22 cellular contexts compared by ENCODE assay signal in the genomic region with DNA sequence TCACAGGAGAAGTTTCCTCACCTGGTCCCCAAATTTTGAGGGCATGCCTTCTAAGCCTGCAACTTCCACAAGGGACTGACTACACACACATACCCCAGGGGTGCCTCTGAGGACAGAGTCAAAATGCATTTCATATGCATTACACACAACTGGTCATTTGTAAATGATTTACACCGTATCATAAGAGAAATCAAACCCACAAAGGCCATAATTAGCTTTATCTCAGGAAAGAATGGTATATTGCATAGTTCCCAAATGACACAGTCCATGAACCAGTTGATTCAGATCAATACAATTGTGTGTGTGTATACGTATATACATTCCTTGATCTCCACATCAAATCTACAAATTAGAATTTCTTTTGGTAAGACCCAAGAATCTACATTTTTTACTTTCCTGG.
"Had no signal": no experiment of that assay in that cellular context is flagged by ENCODE, and none has a peak within 500 bp of the region (broad histone marks: within the 10 kb centered on the region; RNA-seq: fewer than 3 reads in every experiment).

No MANE protein-coding gene starts in this region.

- H3K27me3 ChIP-seq: heart right ventricle, neutrophil, pancreas, upper lobe of left lung had no signal

- H3K36me3 Mint-ChIP-seq: activated naive CD8-positive, alpha-beta T cell treated with anti-CD3 and anti-CD28 coated beads, Interleukin-2, amount 10 ng/mL, durations not matched to agents 7 days and 5 days; brain; memory B cell had no signal

- H3K27ac ChIP-seq: neutrophil, pancreas, psoas muscle, upper lobe of left lung had no signal

- H3K27me3 Mint-ChIP-seq: brain had no signal

- H3K27ac Mint-ChIP-seq: activated naive CD8-positive, alpha-beta T cell treated with anti-CD3 and anti-CD28 coated beads, Interleukin-2, amount 10 ng/mL, durations not matched to agents 7 days and 5 days; activated T-helper 2 cell treated with anti-CD3 and anti-CD28 coated beads, Interferon-gamma antibody, Interleukin-2, Interleukin-4, amounts not matched to agents 10 μg/mL and 5 μg/mL and 100 μg/mL, durations not matched to agents 14 hours and 24 hours and 36 hours; brain; memory B cell; nephron had no signal

- H3K36me3 ChIP-seq: heart right ventricle, neutrophil, pancreas, upper lobe of left lung had no signal

- H3K9me3 ChIP-seq: heart right ventricle, neutrophil, pancreas, psoas muscle, upper lobe of left lung had no signal

- H3K4me1 ChIP-seq: psoas muscle had no signal

- ATAC-seq: activated T-cell treated with anti-CD3 and anti-CD28 coated beads, Interleukin-2, amount 50 U/mL, for 4 hours; heart right ventricle; left colon; pancreas; psoas muscle; right cardiac atrium had no signal

- DNase-seq: activated CD4-positive, alpha-beta T cell treated with anti-CD3 and anti-CD28 coated beads for 1 hour; activated CD4-positive, alpha-beta T cell treated with anti-CD3 and anti-CD28 coated beads, Interleukin-2, amount 50 U/mL, for 48 hours; activated CD8-positive, alpha-beta memory T cell treated with anti-CD3 and anti-CD28 coated beads, Interleukin-2, amount 50 U/mL, for 48 hours; activated naive CD4-positive, alpha-beta T cell; activated naive CD8-positive, alpha-beta T cell treated with anti-CD3 and anti-CD28 coated beads, Interleukin-2, amount 10 ng/mL, durations not matched to agents 7 days and 5 days; activated T-cell treated with anti-CD3 and anti-CD28 coated beads, Interleukin-2, amount 50 U/mL, for 4 hours; amygdala; effector CD4-positive, alpha-beta T cell; heart right ventricle; islet precursor cell; left colon; pancreas; psoas muscle; right cardiac atrium; stimulated activated CD4-positive, alpha-beta T cell treated with anti-CD3 and anti-CD28 coated beads, Interleukin-4, amount 100 ng/mL, for 24 hours; stimulated activated naive CD4-positive, alpha-beta T cell treated with Interleukin-2 at 50 U/mL for 16 hours; upper lobe of left lung had no signal

- H3K4me3 Mint-ChIP-seq: activated naive CD8-positive, alpha-beta T cell treated with anti-CD3 and anti-CD28 coated beads, Interleukin-2, amount 10 ng/mL, durations not matched to agents 7 days and 5 days; activated T-cell treated with anti-CD3 and anti-CD28 coated beads, Interleukin-2, amount 50 U/mL, for 4 hours; brain; memory B cell; nephron had no signal

- H3K4me3 ChIP-seq: heart right ventricle, pancreas, psoas muscle, upper lobe of left lung had no signal

- H3K9me3 Mint-ChIP-seq: activated T-cell treated with anti-CD3 and anti-CD28 coated beads, Interleukin-2, amount 50 U/mL, for 4 hours; activated T-helper 2 cell treated with anti-CD3 and anti-CD28 coated beads, Interferon-gamma antibody, Interleukin-2, Interleukin-4, amounts not matched to agents 10 μg/mL and 5 μg/mL and 100 μg/mL, durations not matched to agents 14 hours and 24 hours and 36 hours; brain; memory B cell; nephron had no signal
